20 cellular contexts compared by ENCODE assay signal in genomic region chr11:64287676-64288352, GRCh38. TPM values are rescaled to one million over a fixed set of nuclear protein-coding genes. Genes with fewer than 3 reads are reported as not detected.
"Had no signal": no experiment of that assay in that cellular context is flagged by ENCODE, and none has a peak within 500 bp of the region (broad histone marks: within the 10 kb centered on the region; RNA-seq: fewer than 3 reads in every experiment).

No MANE protein-coding gene starts in this region.

- FAIRE-seq: kidney had no signal

- H3K27ac Mint-ChIP-seq: activated naive CD8-positive, alpha-beta T cell treated with anti-CD3 and anti-CD28 coated beads, Interleukin-2, amount 50 U/mL, for 24 hours; progenitor cell of endocrine pancreas had no signal

- H3K27ac ChIP-seq: ascending aorta, gastroesophageal sphincter, left ventricle myocardium inferior, neutrophil, tibial artery, vagina, WERI-Rb-1 had no signal

- ATAC-seq: activated naive CD8-positive, alpha-beta T cell treated with anti-CD3 and anti-CD28 coated beads, Interleukin-2, amount 50 U/mL, for 24 hours; gastroesophageal sphincter; right cardiac atrium; stimulated activated effector memory CD8-positive, alpha-beta T cell treated with anti-CD3 and anti-CD28 coated beads, Interleukin-12 subunit alpha, Interleukin-12 subunit beta, amount 100 ng/mL, for 72 hours had no signal

- H3K9me3 ChIP-seq: ascending aorta, gastroesophageal sphincter, left ventricle myocardium inferior, neutrophil, tibial artery, vagina had no signal

- H3K4me3 Mint-ChIP-seq: activated naive CD8-positive, alpha-beta T cell treated with anti-CD3 and anti-CD28 coated beads, Interleukin-2, amount 50 U/mL, for 24 hours had no signal

- H3K36me3 ChIP-seq: ascending aorta, left ventricle myocardium inferior, neutrophil, vagina had no signal

- H3K4me3 ChIP-seq: ascending aorta, gastroesophageal sphincter, left ventricle myocardium inferior, tibial artery, vagina had no signal

- H3K9me3 Mint-ChIP-seq: activated naive CD8-positive, alpha-beta T cell treated with anti-CD3 and anti-CD28 coated beads, Interleukin-2, amount 50 U/mL, for 24 hours; stimulated activated effector memory CD8-positive, alpha-beta T cell treated with anti-CD3 and anti-CD28 coated beads, Interleukin-12 subunit alpha, Interleukin-12 subunit beta, amount 100 ng/mL, for 72 hours had no signal

- DNase-seq: activated CD4-positive, alpha-beta T cell treated with anti-CD3 and anti-CD28 coated beads, Interleukin-2, amount 50 U/mL, for 1 hour; activated gamma-delta T cell; activated naive CD8-positive, alpha-beta T cell treated with anti-CD3 and anti-CD28 coated beads, Interleukin-2, amount 50 U/mL, for 24 hours; activated T-cell treated with anti-CD3 and anti-CD28 coated beads, Interleukin-2, amount 50 U/mL, for 1 hour; central memory CD4-positive, alpha-beta T cell; effector memory CD4-positive, alpha-beta T cell; kidney; left ventricle myocardium inferior; mesenchymal stem cell; right cardiac atrium; T-helper 9 cell; tibial artery; WERI-Rb-1 had no signal

RNA-seq across cellular contexts. Expression of gene KCNK4, which starts 3.3 kb away (rescaled TPM):
- total RNA-seq: ascending aorta, fibroblast of lung, kidney, left ventricle myocardium inferior, right cardiac atrium had no signal
- polyA plus RNA-seq: fibroblast of lung had no signal

RNA-seq across cellular contexts. Expression of gene CATSPERZ, which starts 12.3 kb away (rescaled TPM):
- total RNA-seq: ascending aorta, gastroesophageal sphincter, kidney, left ventricle myocardium inferior, progenitor cell of endocrine pancreas, right cardiac atrium, vagina had no signal
- polyA plus RNA-seq: fibroblast of lung had no signal
